ENCODE assay signal across 12 cellular contexts in genomic region chr2:230496891-230497290, GRCh38.
DNase-seq lines count a peak whose midpoint lies in the region; ATAC-seq and TF ChIP-seq lines count a peak whose summit lies in the region.
"Had no signal": no experiment of that assay in that cellular context is flagged by ENCODE, and none has a peak within 500 bp of the region (broad histone marks: within the 10 kb centered on the region; RNA-seq: fewer than 3 reads in every experiment).

No MANE protein-coding gene starts in this region.

- H3K4me1 ChIP-seq in CD8-positive, alpha-beta T cell (ENCODE audit: insufficient read depth, low read length) = peaks cover 17% of the 10 kb centered on the region
- H3K4me1 ChIP-seq in heart left ventricle = peaks cover 0 to 10% (median 0%) of the 10 kb centered on the region in 12 donors
- no peaks in the 10 kb centered on the region for H3K4me1 ChIP-seq in right atrium auricular region

- 69 to 75% (median 72%) methylated on average over 3 of the region's 3 CpGs for WGBS in heart left ventricle, 4 donors

- H3K36me3 Mint-ChIP-seq in CD8-positive, alpha-beta T cell = peaks cover 83% of the 10 kb centered on the region
- peaks cover 89% of the 10 kb centered on the region for H3K36me3 Mint-ChIP-seq in activated T-helper 2 cell treated with anti-CD3 and anti-CD28 coated beads, Interferon-gamma antibody, Interleukin-2, Interleukin-4, amounts not matched to agents 10 μg/mL and 5 μg/mL and 100 μg/mL, durations not matched to agents 14 hours and 24 hours and 36 hours (ENCODE audit: low read depth)
- H3K36me3 Mint-ChIP-seq: WTC11 had no signal

- H3K27me3 ChIP-seq in CD8-positive, alpha-beta T cell (ENCODE audit: insufficient read depth, low read length) = no peaks in the 10 kb centered on the region
- no peaks in the 10 kb centered on the region for H3K27me3 ChIP-seq in heart left ventricle
- no peaks in the 10 kb centered on the region for H3K27me3 ChIP-seq in right atrium auricular region

- ATAC-seq in CD8-positive, alpha-beta T cell = no peak
- ATAC-seq in GM18861 (IDR thresholded peaks at IDR 0.05; ENCODE audit: unreplicated experiment) (peak; percentile 93), HG03175 (IDR thresholded peaks at IDR 0.05; ENCODE audit: unreplicated experiment) (peak; percentile 63), heart left ventricle (no peak)
- ATAC-seq: WTC11 had no signal

- CTCF ChIA-PET in CD8-positive, alpha-beta T cell (lab: Charles Lee) = interaction anchor here (1.2 kb wide), 1 partner anchor 118 kb away, joined by 3 read pairs; no protein-coding TSS in a partner anchor

- intact Hi-C loops in CD8-positive, alpha-beta T cell (cut with DNase I, micrococcal nuclease) = no loop called here
- intact Hi-C loops in activated T-helper 2 cell treated with anti-CD3 and anti-CD28 coated beads, Interferon-gamma antibody, Interleukin-2, Interleukin-4, amounts not matched to agents 10 μg/mL and 5 μg/mL and 100 μg/mL, durations not matched to agents 14 hours and 24 hours and 36 hours (cut with micrococcal nuclease) = no loop called here
- intact Hi-C loops in heart left ventricle (cut with DNase I) = no loop called here

- TF ChIP-seq POLR2A in heart left ventricle (IDR thresholded peaks at IDR 0.05) = no peak

- H3K4me3 Mint-ChIP-seq in CD8-positive, alpha-beta T cell = peak overlapping the region; percentile 47
- no peak overlapping the region for H3K4me3 Mint-ChIP-seq in activated T-helper 2 cell treated with anti-CD3 and anti-CD28 coated beads, Interferon-gamma antibody, Interleukin-2, Interleukin-4, amounts not matched to agents 10 μg/mL and 5 μg/mL and 100 μg/mL, durations not matched to agents 14 hours and 24 hours and 36 hours (ENCODE audit: low read depth)
- H3K4me3 Mint-ChIP-seq: WTC11 had no signal

- TF ChIP-seq CTCF in CD8-positive, alpha-beta T cell (IDR thresholded peaks at IDR 0.05) = no peak
- TF ChIP-seq CTCF in heart left ventricle (IDR thresholded peaks at IDR 0.05) = no peak
- TF ChIP-seq CTCF in right atrium auricular region (IDR thresholded peaks at IDR 0.05) = no peak

- H3K9me3 Mint-ChIP-seq in CD8-positive, alpha-beta T cell = no peaks in the 10 kb centered on the region
- H3K9me3 Mint-ChIP-seq in activated T-helper 2 cell treated with anti-CD3 and anti-CD28 coated beads, Interferon-gamma antibody, Interleukin-2, Interleukin-4, amounts not matched to agents 10 μg/mL and 5 μg/mL and 100 μg/mL, durations not matched to agents 14 hours and 24 hours and 36 hours = no peaks in the 10 kb centered on the region

- POLR2A ChIA-PET in CD8-positive, alpha-beta T cell (lab: Charles Lee) = no interaction called here

- peaks cover 15% of the 10 kb centered on the region for H3K36me3 ChIP-seq in CD8-positive, alpha-beta T cell (ENCODE audit: insufficient read depth, low read length)
- H3K36me3 ChIP-seq in heart left ventricle (peaks cover 0 to 96% (median 89%) of the 10 kb centered on the region in 9 donors), right atrium auricular region (peaks cover 32% of the 10 kb centered on the region)

- no peak overlapping the region for H3K27ac ChIP-seq in CD8-positive, alpha-beta T cell (ENCODE audit: low read depth, low read length)
- H3K27ac ChIP-seq in heart left ventricle (peak overlapping the region in 1 of 12 donors; percentile 23), right atrium auricular region (no peak overlapping the region)

- no peak overlapping the region for H3K4me3 ChIP-seq in CD8-positive, alpha-beta T cell (ENCODE audit: low read depth, low read length)
- H3K4me3 ChIP-seq in heart left ventricle = no peak overlapping the region
- no peak overlapping the region for H3K4me3 ChIP-seq in right atrium auricular region

- peak overlapping the region; percentile 78 for H3K27ac Mint-ChIP-seq in CD8-positive, alpha-beta T cell
- H3K27ac Mint-ChIP-seq in activated T-helper 2 cell treated with anti-CD3 and anti-CD28 coated beads, Interferon-gamma antibody, Interleukin-2, Interleukin-4, amounts not matched to agents 10 μg/mL and 5 μg/mL and 100 μg/mL, durations not matched to agents 14 hours and 24 hours and 36 hours = peak overlapping the region; percentile 54
- H3K27ac Mint-ChIP-seq: WTC11 had no signal

- H3K4me1 Mint-ChIP-seq in CD8-positive, alpha-beta T cell (ENCODE audit: low read depth) = peaks cover 28% of the 10 kb centered on the region
- peaks cover 18% of the 10 kb centered on the region for H3K4me1 Mint-ChIP-seq in activated T-helper 2 cell treated with anti-CD3 and anti-CD28 coated beads, Interferon-gamma antibody, Interleukin-2, Interleukin-4, amounts not matched to agents 10 μg/mL and 5 μg/mL and 100 μg/mL, durations not matched to agents 14 hours and 24 hours and 36 hours (ENCODE audit: low read depth)
- H3K4me1 Mint-ChIP-seq: WTC11 had no signal

- H3K27me3 Mint-ChIP-seq in CD8-positive, alpha-beta T cell (ENCODE audit: low read depth) = no peaks in the 10 kb centered on the region
- no peaks in the 10 kb centered on the region for H3K27me3 Mint-ChIP-seq in activated T-helper 2 cell treated with anti-CD3 and anti-CD28 coated beads, Interferon-gamma antibody, Interleukin-2, Interleukin-4, amounts not matched to agents 10 μg/mL and 5 μg/mL and 100 μg/mL, durations not matched to agents 14 hours and 24 hours and 36 hours (ENCODE audit: low read depth)

- DNase-seq in CD8-positive, alpha-beta T cell = no peak
- DNase-seq in activated T-helper 2 cell treated with anti-CD3 and anti-CD28 coated beads, Interferon-gamma antibody, Interleukin-2, Interleukin-4, amounts not matched to agents 10 μg/mL and 5 μg/mL and 100 μg/mL, durations not matched to agents 14 hours and 24 hours and 36 hours (ENCODE audit: low spot score) = no peak
- DNase-seq in heart left ventricle = no peak
- DNase-seq in right atrium auricular region (ENCODE audit: low spot score) = no peak
- DNase-seq in SKM-1 treated with dmso at 0.1 percent for 144 hours (lab: John Stamatoyannopoulos, UW; ENCODE audit: unreplicated experiment) = no peak
- DNase-seq in SHP77 treated with DMSO at 0.1 percent for 48 hours (lab: John Stamatoyannopoulos, UW) = no peak
- DNase-seq: activated naive CD4-positive, alpha-beta T cell treated with anti-CD3 and anti-CD28 coated beads, Interleukin-2, amount 50 U/mL, for 16 hours; dermis blood vessel endothelial cell; KBM-7 had no signal

- H3K9me3 ChIP-seq in CD8-positive, alpha-beta T cell (ENCODE audit: low read length) = no peaks in the 10 kb centered on the region
- no peaks in the 10 kb centered on the region for H3K9me3 ChIP-seq in heart left ventricle
- H3K9me3 ChIP-seq in right atrium auricular region = no peaks in the 10 kb centered on the region

Comparison
In these comparisons a context has a peak if more than half of its experiments do, and no peak if none do; other contexts are left out.
1. ATAC-seq: peak in GM18861 (single experiment) and HG03175 (single experiment); none in CD8-positive, alpha-beta T cell (single experiment) and heart left ventricle (0 of 4).